In genomic region chrX:115598556-115598955, GRCh38 we compare ENCODE assay signal across 30 cellular contexts. TPM values are rescaled to one million over a fixed set of nuclear protein-coding genes. Genes with fewer than 3 reads are reported as not detected.
"Had no signal": no experiment of that assay in that cellular context is flagged by ENCODE, and none has a peak within 500 bp of the region (broad histone marks: within the 10 kb centered on the region; RNA-seq: fewer than 3 reads in every experiment).

No MANE protein-coding gene starts in this region.

- H3K27ac Mint-ChIP-seq: activated CD4-positive, alpha-beta T cell treated with anti-CD3 and anti-CD28 coated beads for 36 hours; activated naive CD8-positive, alpha-beta T cell treated with anti-CD3 and anti-CD28 coated beads for 36 hours; naive thymus-derived CD4-positive, alpha-beta T cell; stimulated activated effector memory CD8-positive, alpha-beta T cell treated with anti-CD3 and anti-CD28 coated beads, Interleukin-12 subunit alpha, Interleukin-12 subunit beta, amount 100 ng/mL, for 72 hours; stimulated activated naive CD8-positive, alpha-beta T cell treated with anti-CD3 and anti-CD28 coated beads, Interleukin-15, Interleukin-2, amounts not matched to agents 100 ng/mL and 50 ng/mL, for 24 hours; T-cell; T-helper 2 cell treated with Interferon-gamma antibody and Interleukin-4, amounts not matched to agents 5 μg/mL and 100 μg/mL, for 36 hours had no signal

- H3K4me1 ChIP-seq: adrenal gland, spleen had no signal

- H3K9me3 Mint-ChIP-seq: activated naive CD8-positive, alpha-beta T cell treated with anti-CD3 and anti-CD28 coated beads for 36 hours; stimulated activated effector memory CD8-positive, alpha-beta T cell treated with anti-CD3 and anti-CD28 coated beads, Interleukin-12 subunit alpha, Interleukin-12 subunit beta, amount 100 ng/mL, for 72 hours; stimulated activated naive CD8-positive, alpha-beta T cell treated with anti-CD3 and anti-CD28 coated beads, Interleukin-15, Interleukin-2, amounts not matched to agents 100 ng/mL and 50 ng/mL, for 24 hours; T-cell; T-helper 2 cell treated with Interferon-gamma antibody and Interleukin-4, amounts not matched to agents 5 μg/mL and 100 μg/mL, for 36 hours had no signal

- H3K4me3 Mint-ChIP-seq: activated CD4-positive, alpha-beta T cell treated with anti-CD3 and anti-CD28 coated beads for 36 hours; activated naive CD8-positive, alpha-beta T cell treated with anti-CD3 and anti-CD28 coated beads for 36 hours; naive thymus-derived CD4-positive, alpha-beta T cell; stimulated activated effector memory CD8-positive, alpha-beta T cell treated with anti-CD3 and anti-CD28 coated beads, Interleukin-12 subunit alpha, Interleukin-12 subunit beta, amount 100 ng/mL, for 72 hours; stimulated activated naive CD8-positive, alpha-beta T cell treated with anti-CD3 and anti-CD28 coated beads, Interleukin-15, Interleukin-2, amounts not matched to agents 100 ng/mL and 50 ng/mL, for 24 hours; T-cell; T-helper 2 cell treated with Interferon-gamma antibody and Interleukin-4, amounts not matched to agents 5 μg/mL and 100 μg/mL, for 36 hours had no signal

- H3K36me3 Mint-ChIP-seq: activated naive CD8-positive, alpha-beta T cell treated with anti-CD3 and anti-CD28 coated beads for 36 hours; naive thymus-derived CD4-positive, alpha-beta T cell; stimulated activated effector memory CD8-positive, alpha-beta T cell treated with anti-CD3 and anti-CD28 coated beads, Interleukin-12 subunit alpha, Interleukin-12 subunit beta, amount 100 ng/mL, for 72 hours; T-cell had no signal

- FAIRE-seq: endometrium, keratinocyte had no signal

- H3K27me3 ChIP-seq: brain microvascular endothelial cell, thyroid gland had no signal

- H3K9me3 ChIP-seq: adrenal gland, spleen, thyroid gland had no signal

- H3K4me3 ChIP-seq: adrenal gland, spleen, thyroid gland had no signal

- H3K27ac ChIP-seq: adrenal gland, brain microvascular endothelial cell, spleen had no signal

- DNase-seq: activated CD4-positive, alpha-beta T cell treated with anti-CD3 and anti-CD28 coated beads for 36 hours; activated CD4-positive, alpha-beta T cell treated with anti-CD3 and anti-CD28 coated beads, Interleukin-2, amount 50 U/mL, for 4 hours; activated CD4-positive, CD25-positive, alpha-beta regulatory T cell; activated effector memory CD4-positive, alpha-beta T cell treated with Interleukin-2 at 50 U/mL for 16 hours; activated naive CD4-positive, alpha-beta T cell treated with Interleukin-2 at 50 U/mL for 16 hours; activated naive CD8-positive, alpha-beta T cell treated with anti-CD3 and anti-CD28 coated beads for 36 hours; activated T-cell treated with anti-CD3 and anti-CD28 coated beads for 4 hours; adrenal gland; aorta; brain microvascular endothelial cell; central memory CD4-positive, alpha-beta T cell; dermis blood vessel endothelial cell; effector CD8-positive, alpha-beta T cell; erythroblast; head of caudate nucleus; hippocampal formation; left cardiac atrium; midbrain; naive thymus-derived CD4-positive, alpha-beta T cell; posterior cingulate gyrus; right cardiac atrium; spleen; stimulated activated CD4-positive, alpha-beta T cell treated with anti-CD3 and anti-CD28 coated beads, Interleukin-4, amount 100 ng/mL, for 24 hours; T-cell; thyroid gland had no signal

- H3K27me3 Mint-ChIP-seq: activated naive CD8-positive, alpha-beta T cell treated with anti-CD3 and anti-CD28 coated beads for 36 hours; stimulated activated naive CD8-positive, alpha-beta T cell treated with anti-CD3 and anti-CD28 coated beads, Interleukin-15, Interleukin-2, amounts not matched to agents 100 ng/mL and 50 ng/mL, for 24 hours had no signal

- H3K4me1 Mint-ChIP-seq: activated CD4-positive, alpha-beta T cell treated with anti-CD3 and anti-CD28 coated beads for 36 hours; activated naive CD8-positive, alpha-beta T cell treated with anti-CD3 and anti-CD28 coated beads for 36 hours; naive thymus-derived CD4-positive, alpha-beta T cell; stimulated activated effector memory CD8-positive, alpha-beta T cell treated with anti-CD3 and anti-CD28 coated beads, Interleukin-12 subunit alpha, Interleukin-12 subunit beta, amount 100 ng/mL, for 72 hours; T-cell had no signal

- ATAC-seq: activated CD4-positive, alpha-beta T cell treated with anti-CD3 and anti-CD28 coated beads for 36 hours; left cardiac atrium; naive thymus-derived CD4-positive, alpha-beta T cell; right cardiac atrium; stimulated activated effector memory CD8-positive, alpha-beta T cell treated with anti-CD3 and anti-CD28 coated beads, Interleukin-12 subunit alpha, Interleukin-12 subunit beta, amount 100 ng/mL, for 72 hours; T-cell had no signal

- H3K36me3 ChIP-seq: adrenal gland, spleen, thyroid gland had no signal

RNA-seq across cellular contexts. Expression of gene PLS3, which starts 37.6 kb away (rescaled TPM):
- polyA plus RNA-seq: naive thymus-derived CD4-positive, alpha-beta T cell had no signal
